ENCODE assay signal across 11 cellular contexts in the genomic region with DNA sequence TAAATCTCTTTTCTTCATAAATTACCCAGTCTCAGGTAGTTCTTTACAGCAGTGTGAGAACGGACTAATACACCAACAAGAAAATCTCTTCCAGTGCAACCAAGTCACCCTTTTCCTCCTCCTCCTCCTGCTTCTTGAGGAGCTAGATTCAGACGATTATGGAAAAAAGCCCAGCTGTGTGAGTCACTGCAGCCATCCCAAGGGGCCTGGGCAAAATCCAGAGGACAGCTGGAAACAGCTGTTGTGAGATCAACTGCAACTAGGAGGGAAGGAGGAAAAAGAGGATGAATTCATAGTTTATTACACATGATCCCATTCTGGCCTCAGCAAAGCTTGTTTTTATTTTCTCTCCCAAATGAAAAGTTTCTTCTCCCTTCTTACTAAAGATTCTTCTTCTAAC. TPM values are rescaled to one million over a fixed set of nuclear protein-coding genes. Genes with fewer than 3 reads are reported as not detected.
DNase-seq lines count a peak whose midpoint lies in the region; ATAC-seq and TF ChIP-seq lines count a peak whose summit lies in the region.
"Had no signal": no experiment of that assay in that cellular context is flagged by ENCODE, and none has a peak within 500 bp of the region (broad histone marks: within the 10 kb centered on the region; RNA-seq: fewer than 3 reads in every experiment).

No MANE protein-coding gene starts in this region.

- peaks cover 33% of the 10 kb centered on the region for H3K4me1 ChIP-seq in ovary (ENCODE audit: insufficient read depth)

- no peak for TF ChIP-seq POLR2A in ovary (IDR thresholded peaks at IDR 0.05)

- H3K27ac ChIP-seq in ovary: peak overlapping the region; percentile 72 to 74

- DNase-seq in AG08396 (ENCODE audit: low spot score) (peak; percentile 87), foreskin melanocyte (peak; percentile 76), ovary (peak; percentile 86 to 94 (median 88)), NCI-H146 treated with DMSO at 0.1 percent for 48 hours (lab: John Stamatoyannopoulos, UW; ENCODE audit: unreplicated experiment) (no peak)
- no peak for DNase-seq in activated CD8-positive, alpha-beta memory T cell treated with anti-CD3 and anti-CD28 coated beads for 24 hours
- DNase-seq: CD4-positive, CD25-positive, alpha-beta regulatory T cell; naive B cell; T-cell had no signal

- no peaks in the 10 kb centered on the region for H3K27me3 ChIP-seq in ovary

- TF ChIP-seq CTCF in ovary (IDR thresholded peaks at IDR 0.05): no peak

- TF ChIP-seq EP300 in ovary (IDR thresholded peaks at IDR 0.05): no peak

- 0 to 7% (median 4%) methylated on average over 2 of the region's 2 CpGs for WGBS in ovary, 3 donors

- intact Hi-C loops in ovary (cut with DNase I): no loop called here

- no peaks in the 10 kb centered on the region for H3K9me3 ChIP-seq in ovary

- ATAC-seq in SK-N-SH treated with all-trans-retinoic acid at 6 μM for 48 hours (peak; percentile 74), HG03097 (IDR thresholded peaks at IDR 0.05; ENCODE audit: low FRiP score, unreplicated experiment) (no peak), GM18868 (IDR thresholded peaks at IDR 0.05; ENCODE audit: unreplicated experiment) (no peak)
- ATAC-seq: T-cell had no signal

- H3K36me3 ChIP-seq in ovary: no peaks in the 10 kb centered on the region

- no peak overlapping the region for H3K4me3 ChIP-seq in ovary

TF ChIP-seq in SK-N-SH treated with all-trans-retinoic acid at 6 μM for 48 hours, 23 proteins besides CTCF, POLR2A, EP300 and RAD21:
- no peak for TF ChIP-seq ZFP3 (CRISPR knock-in tag; IDR thresholded peaks at IDR 0.05)
- TF ChIP-seq, protein P1, sequence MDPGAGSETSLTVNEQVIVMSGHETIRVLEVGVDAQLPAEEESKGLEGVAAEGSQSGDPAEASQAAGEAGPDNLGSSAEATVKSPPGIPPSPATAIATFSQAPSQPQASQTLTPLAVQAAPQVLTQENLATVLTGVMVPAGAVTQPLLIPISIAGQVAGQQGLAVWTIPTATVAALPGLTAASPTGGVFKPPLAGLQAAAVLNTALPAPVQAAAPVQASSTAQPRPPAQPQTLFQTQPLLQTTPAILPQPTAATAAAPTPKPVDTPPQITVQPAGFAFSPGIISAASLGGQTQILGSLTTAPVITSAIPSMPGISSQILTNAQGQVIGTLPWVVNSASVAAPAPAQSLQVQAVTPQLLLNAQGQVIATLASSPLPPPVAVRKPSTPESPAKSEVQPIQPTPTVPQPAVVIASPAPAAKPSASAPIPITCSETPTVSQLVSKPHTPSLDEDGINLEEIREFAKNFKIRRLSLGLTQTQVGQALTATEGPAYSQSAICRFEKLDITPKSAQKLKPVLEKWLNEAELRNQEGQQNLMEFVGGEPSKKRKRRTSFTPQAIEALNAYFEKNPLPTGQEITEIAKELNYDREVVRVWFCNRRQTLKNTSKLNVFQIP (CRISPR knock-in tag; IDR thresholded peaks at IDR 0.05; ENCODE audit: borderline replicate concordance, low read depth): no peak
- TF ChIP-seq ZC3H10 (CRISPR knock-in tag; IDR thresholded peaks at IDR 0.05): no peak
- TF ChIP-seq, protein P2, sequence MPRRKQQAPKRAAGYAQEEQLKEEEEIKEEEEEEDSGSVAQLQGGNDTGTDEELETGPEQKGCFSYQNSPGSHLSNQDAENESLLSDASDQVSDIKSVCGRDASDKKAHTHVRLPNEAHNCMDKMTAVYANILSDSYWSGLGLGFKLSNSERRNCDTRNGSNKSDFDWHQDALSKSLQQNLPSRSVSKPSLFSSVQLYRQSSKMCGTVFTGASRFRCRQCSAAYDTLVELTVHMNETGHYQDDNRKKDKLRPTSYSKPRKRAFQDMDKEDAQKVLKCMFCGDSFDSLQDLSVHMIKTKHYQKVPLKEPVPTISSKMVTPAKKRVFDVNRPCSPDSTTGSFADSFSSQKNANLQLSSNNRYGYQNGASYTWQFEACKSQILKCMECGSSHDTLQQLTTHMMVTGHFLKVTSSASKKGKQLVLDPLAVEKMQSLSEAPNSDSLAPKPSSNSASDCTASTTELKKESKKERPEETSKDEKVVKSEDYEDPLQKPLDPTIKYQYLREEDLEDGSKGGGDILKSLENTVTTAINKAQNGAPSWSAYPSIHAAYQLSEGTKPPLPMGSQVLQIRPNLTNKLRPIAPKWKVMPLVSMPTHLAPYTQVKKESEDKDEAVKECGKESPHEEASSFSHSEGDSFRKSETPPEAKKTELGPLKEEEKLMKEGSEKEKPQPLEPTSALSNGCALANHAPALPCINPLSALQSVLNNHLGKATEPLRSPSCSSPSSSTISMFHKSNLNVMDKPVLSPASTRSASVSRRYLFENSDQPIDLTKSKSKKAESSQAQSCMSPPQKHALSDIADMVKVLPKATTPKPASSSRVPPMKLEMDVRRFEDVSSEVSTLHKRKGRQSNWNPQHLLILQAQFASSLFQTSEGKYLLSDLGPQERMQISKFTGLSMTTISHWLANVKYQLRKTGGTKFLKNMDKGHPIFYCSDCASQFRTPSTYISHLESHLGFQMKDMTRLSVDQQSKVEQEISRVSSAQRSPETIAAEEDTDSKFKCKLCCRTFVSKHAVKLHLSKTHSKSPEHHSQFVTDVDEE (CRISPR knock-in tag; IDR thresholded peaks at IDR 0.05): no peak
- TF ChIP-seq ISL1 (CRISPR knock-in tag; IDR thresholded peaks at IDR 0.05): no peak
- TF ChIP-seq ARNTL (CRISPR knock-in tag; IDR thresholded peaks at IDR 0.05; ENCODE audit: borderline replicate concordance, low read depth): no peak
- no peak for TF ChIP-seq ZFP30 (CRISPR knock-in tag; IDR thresholded peaks at IDR 0.05)
- no peak for TF ChIP-seq CSDC2 (CRISPR knock-in tag; IDR thresholded peaks at IDR 0.05)
- TF ChIP-seq TCF4 (CRISPR knock-in tag; IDR thresholded peaks at IDR 0.05; ENCODE audit: borderline replicate concordance): no peak
- TF ChIP-seq ZNF70 (CRISPR knock-in tag; IDR thresholded peaks at IDR 0.05): no peak

RNA-seq across cellular contexts. Expression of a gene that starts 32.9 kb away (rescaled TPM):
- 100 to 1,000 TPM in 5 of 7 donors, 10 to 100 TPM in 2; 71.1 to 137 (median 128) TPM for total RNA-seq in ovary
- polyA plus RNA-seq in ovary: 100 to 1,000 TPM in 1 of 2 donors, 10 to 100 TPM in 1; 68.7 to 140 TPM

Comparison
In these comparisons a context has a peak if more than half of its experiments do, and no peak if none do; other contexts are left out.
1. DNase-seq: peak in AG08396 (single experiment), foreskin melanocyte (single experiment) and ovary (5 of 5); none in NCI-H146 treated with DMSO at 0.1 percent for 48 hours (single experiment) and activated CD8-positive, alpha-beta memory T cell treated with anti-CD3 and anti-CD28 coated beads for 24 hours (single experiment).